Comparison of ENCODE assay signal across 8 cellular contexts in genomic region chr10:178208-178607, GRCh38. TPM values are rescaled to one million over a fixed set of nuclear protein-coding genes. Genes with fewer than 3 reads are reported as not detected.
A peak's percentile ranks its signal among the peaks of the same experiment; 100 is the strongest.
DNase-seq lines count a peak whose midpoint lies in the region; ATAC-seq and TF ChIP-seq lines count a peak whose summit lies in the region.

No MANE protein-coding gene starts in this region.

- H3K36me3 ChIP-seq in gastroesophageal sphincter (peaks cover 0 to 18% of the 10 kb centered on the region in 2 donors), vagina (peaks cover 0 to 19% of the 10 kb centered on the region in 2 donors)

- TF ChIP-seq POLR2A in gastroesophageal sphincter (IDR thresholded peaks at IDR 0.05), result no peak
- TF ChIP-seq POLR2A in vagina (IDR thresholded peaks at IDR 0.05), result no peak

- no peak overlapping the region for H3K27ac Mint-ChIP-seq in natural killer cell
- no peak overlapping the region for H3K27ac Mint-ChIP-seq in natural killer cell treated with Interleukin-12 subunit alpha and Interleukin-12 subunit beta and Interleukin-15 and Interleukin-18, amount 100 ng/mL, for 72 hours

- H3K4me1 Mint-ChIP-seq in natural killer cell, result peaks cover 14 to 19% of the 10 kb centered on the region in 2 donors
- peaks cover 5 to 16% of the 10 kb centered on the region in 2 donors for H3K4me1 Mint-ChIP-seq in natural killer cell treated with Interleukin-12 subunit alpha and Interleukin-12 subunit beta and Interleukin-15 and Interleukin-18, amount 100 ng/mL, for 72 hours (ENCODE audit: low read depth in 2 of 2)

- DNase-seq in natural killer cell (no peak), RPMI8226 (peak; percentile 25), vagina (ENCODE audit: extremely low spot score in 2 of 2) (no peak), NCI-H2081 treated with DMSO at 0.1 percent for 48 hours (lab: John Stamatoyannopoulos, UW) (no peak), NCI-H524 treated with DMSO at 0.1 percent for 48 hours (lab: John Stamatoyannopoulos, UW) (no peak)
- DNase-seq in natural killer cell treated with Interleukin-12 subunit alpha and Interleukin-12 subunit beta and Interleukin-15 and Interleukin-18, amount 100 ng/mL, for 72 hours (ENCODE audit: low spot score), result no peak

- H3K9me3 ChIP-seq in gastroesophageal sphincter (no peaks in the 10 kb centered on the region), vagina (no peaks in the 10 kb centered on the region)

- no peaks in the 10 kb centered on the region for H3K27me3 ChIP-seq in gastroesophageal sphincter
- H3K27me3 ChIP-seq in vagina, result no peaks in the 10 kb centered on the region

- H3K27me3 Mint-ChIP-seq in natural killer cell (ENCODE audit: low read depth in 2 of 2), result no peaks in the 10 kb centered on the region
- H3K27me3 Mint-ChIP-seq in natural killer cell treated with Interleukin-12 subunit alpha and Interleukin-12 subunit beta and Interleukin-15 and Interleukin-18, amount 100 ng/mL, for 72 hours, result no peaks in the 10 kb centered on the region

- peaks cover 3% of the 10 kb centered on the region for H3K36me3 Mint-ChIP-seq in natural killer cell
- H3K36me3 Mint-ChIP-seq in natural killer cell treated with Interleukin-12 subunit alpha and Interleukin-12 subunit beta and Interleukin-15 and Interleukin-18, amount 100 ng/mL, for 72 hours, result peaks cover 7% of the 10 kb centered on the region

- H3K9me3 Mint-ChIP-seq in natural killer cell, result no peaks in the 10 kb centered on the region
- no peaks in the 10 kb centered on the region for H3K9me3 Mint-ChIP-seq in natural killer cell treated with Interleukin-12 subunit alpha and Interleukin-12 subunit beta and Interleukin-15 and Interleukin-18, amount 100 ng/mL, for 72 hours

- H3K4me3 Mint-ChIP-seq in natural killer cell, result no peak overlapping the region
- H3K4me3 Mint-ChIP-seq in natural killer cell treated with Interleukin-12 subunit alpha and Interleukin-12 subunit beta and Interleukin-15 and Interleukin-18, amount 100 ng/mL, for 72 hours, result no peak overlapping the region

- TF ChIP-seq CTCF in natural killer cell (IDR thresholded peaks at IDR 0.05) (peak; percentile 51), gastroesophageal sphincter (IDR thresholded peaks at IDR 0.05) (peak in 3 of 4 experiments; percentile 31 to 37 (median 34)), vagina (IDR thresholded peaks at IDR 0.05) (peak in 2 of 3 experiments; percentile 28 to 30)

- H3K27ac ChIP-seq in gastroesophageal sphincter (no peak overlapping the region), vagina (no peak overlapping the region)

- H3K4me1 ChIP-seq in gastroesophageal sphincter (peaks cover 0 to 13% (median 0%) of the 10 kb centered on the region in 3 donors), vagina (peaks cover 9% of the 10 kb centered on the region)

- intact Hi-C loops in natural killer cell (cut with micrococcal nuclease) (no loop called here), vagina (cut with DNase I) (no loop called here)

- WGBS in gastroesophageal sphincter (ENCODE audit: low coverage in 1 of 2), 2 donors, result 19 to 45% methylated on average over 2 of the region's 2 CpGs

- ATAC-seq in natural killer cell (peak in 2 of 3 donors; percentile 40 to 43), gastroesophageal sphincter (no peak), GM21529 (IDR thresholded peaks at IDR 0.05; ENCODE audit: unreplicated experiment) (no peak)
- no peak for ATAC-seq in natural killer cell treated with Interleukin-12 subunit alpha and Interleukin-12 subunit beta and Interleukin-15 and Interleukin-18, amount 100 ng/mL, for 72 hours

- no peak for TF ChIP-seq EP300 in gastroesophageal sphincter (IDR thresholded peaks at IDR 0.05)

- H3K4me3 ChIP-seq in gastroesophageal sphincter (no peak overlapping the region), vagina (no peak overlapping the region)

RNA-seq across cellular contexts. Expression of gene ZMYND11, which starts 43.0 kb away (rescaled TPM):
- total RNA-seq in natural killer cell (10 to 100 TPM; 50.6 to 63.9 (median 52.6) TPM), gastroesophageal sphincter (100 to 1,000 TPM; 131 to 176 (median 166) TPM), vagina (46.4 TPM)
- total RNA-seq in natural killer cell treated with Interleukin-12 subunit alpha and Interleukin-12 subunit beta and Interleukin-15 and Interleukin-18, amount 100 ng/mL, for 72 hours, result 10 to 100 TPM; 21.4 to 30.0 TPM

Comparison
In these comparisons a context has a peak if more than half of its experiments do, and no peak if none do; other contexts are left out.
1. ATAC-seq: peak in natural killer cell (2 of 3); none in natural killer cell treated with Interleukin-12 subunit alpha and Interleukin-12 subunit beta and Interleukin-15 and Interleukin-18, amount 100 ng/mL, for 72 hours (0 of 2), gastroesophageal sphincter (single experiment) and GM21529 (single experiment).
2. Peak in every context shown above with its lines, with median percentiles within 50 percentile points of each other: CTCF ChIP-seq.